In genomic region chr2:9424447-9425164, GRCh38 we compare ENCODE assay signal across 8 cellular contexts. TPM values are rescaled to one million over a fixed set of nuclear protein-coding genes. Genes with fewer than 3 reads are reported as not detected.
DNase-seq lines count a peak whose midpoint lies in the region; ATAC-seq, FAIRE-seq and TF ChIP-seq lines count a peak whose summit lies in the region.

No MANE protein-coding gene starts in this region.

- TF ChIP-seq RAD21 in IMR-90 (IDR thresholded peaks at IDR 0.05; ENCODE audit: low read length): no peak
- no peak for TF ChIP-seq RAD21 in K562 (CRISPR knock-in tag; conservative IDR thresholded peaks at IDR 0.05 in 1 of 2, IDR thresholded peaks at IDR 0.05 in 1 of 2)

- WGBS in IMR-90 (ENCODE audit: extremely low coverage in 2 of 2, insufficient read length in 1 of 2), 2 experiments: 85% methylated on average over 4 of the region's 11 CpGs; no CpG with 5 or more reads in 1 of the 2 experiments
- 10% methylated on average over 11 of the region's 11 CpGs for WGBS in K562 (ENCODE audit: insufficient coverage, low coverage, missing lambda C conversion rate)

- H3K27ac ChIP-seq in IMR-90 (ENCODE audit: insufficient read depth, low read length): peak overlapping the region; percentile 91
- peak overlapping the region; percentile 90; the same call in 2 of the 3 replicates for H3K27ac ChIP-seq in K562 (ENCODE audit: extremely low read depth, low read depth, low read length)

- peak overlapping the region; percentile 97 for H3K23ac ChIP-seq in IMR-90 (ENCODE audit: low read depth, low read length)

- H3K36me3 ChIP-seq in IMR-90 (ENCODE audit: control insufficient read depth, insufficient read depth, low read length): no peaks in the 10 kb centered on the region; the same call in 1 of the 2 replicates
- H3K36me3 ChIP-seq in K562 (ENCODE audit: control insufficient read depth, insufficient read depth, low read length): peaks cover 29% of the 10 kb centered on the region

- intact Hi-C loops in IMR-90 (cut with micrococcal nuclease): loop anchor here (5.0 kb wide), 1 partner anchor 217 kb away; the partner anchor contains the start of gene ASAP2
- intact Hi-C loops in K562 (cut with micrococcal nuclease): loop anchor here (5.0 kb wide), 3 partner anchors 128 to 282 kb away; partner anchors contain the start of gene ASAP2

- FAIRE-seq in K562 (lab: Jason Lieb, UNC): no peak

- H3K9me1 ChIP-seq in IMR-90 (ENCODE audit: insufficient read depth, low read length) (peaks cover 17% of the 10 kb centered on the region), K562 (ENCODE audit: control insufficient read depth, insufficient read depth, low read length) (no peaks in the 10 kb centered on the region)

- H3K9me3 ChIP-seq in IMR-90 (ENCODE audit: control insufficient read depth, insufficient read depth, low read length) (no peaks in the 10 kb centered on the region), K562 (replicated peaks; ENCODE audit: control insufficient read depth, insufficient read depth, low read depth, low read length) (no peaks in the 10 kb centered on the region), mononuclear cell (ENCODE audit: low read depth, low read length) (no peaks in the 10 kb centered on the region)

- no peak overlapping the region for H2BK20ac ChIP-seq in IMR-90 (ENCODE audit: low read depth, low read length)

- peak overlapping the region; percentile 94 for H3K4me2 ChIP-seq in IMR-90 (ENCODE audit: low read depth, low read length)
- H3K4me2 ChIP-seq in K562 (ENCODE audit: insufficient read depth, low read length): peak overlapping the region; percentile 95

- H3K4ac ChIP-seq in IMR-90 (ENCODE audit: low read depth, low read length): peak overlapping the region; percentile 96

- peak overlapping the region; percentile 62 to 99; a peak in 3 of 4 replicates for H4K8ac ChIP-seq in IMR-90 (ENCODE audit: low read depth in 2 of 2, low read length in 2 of 2)

- peaks cover 22% of the 10 kb centered on the region; the same call in 1 of the 2 replicates for H4K20me1 ChIP-seq in IMR-90 (ENCODE audit: insufficient read depth, low read length)
- H4K20me1 ChIP-seq in K562 (replicated peaks; ENCODE audit: control insufficient read depth, insufficient read depth, low read length): no peaks in the 10 kb centered on the region

- H3K4me3 ChIP-seq in AG10803 (ENCODE audit: low read length) (peak overlapping the region; percentile 98), IMR-90 (ENCODE audit: insufficient read depth, low read depth, low read length) (peak overlapping the region; percentile 90), K562 (peak overlapping the region; percentile 90), mononuclear cell (ENCODE audit: low read length) (peak overlapping the region; percentile 85)

- H2AK5ac ChIP-seq in IMR-90 (ENCODE audit: low read depth, low read length): peak overlapping the region; percentile 93; the same call in 1 of the 2 replicates

- in situ Hi-C loops in IMR-90 (cut with MboI; ENCODE audit: low sequenced_read_pairs) (no loop called here), K562 (cut with MboI) (no loop called here)

- H2AFZ ChIP-seq in IMR-90 (replicated peaks; ENCODE audit: low read length, poor library complexity) (no peak overlapping the region), K562 (ENCODE audit: low read depth, low read length) (peak overlapping the region; percentile 97; the same call in 1 of the 2 replicates)

- H2BK5ac ChIP-seq in IMR-90 (ENCODE audit: low read depth, low read length, poor library complexity, severe bottlenecking): peak overlapping the region; percentile 87

- H3K4me1 ChIP-seq in IMR-90 (ENCODE audit: control insufficient read depth, insufficient read depth, low read length): peaks cover 15% of the 10 kb centered on the region
- H3K4me1 ChIP-seq in K562 (replicated peaks in 1 of 2; ENCODE audit: control insufficient read depth in 2 of 2, insufficient read depth in 2 of 2, low read length in 2 of 2): peaks cover 19 to 29% of the 10 kb centered on the region in 2 experiments; a peak in 4 of 5 replicates
- peaks cover 40% of the 10 kb centered on the region for H3K4me1 ChIP-seq in mononuclear cell (ENCODE audit: insufficient read depth, low read length)

- CTCF ChIA-PET in IMR-90 (lab: Yijun Ruan, JAX): no interaction called here
- CTCF ChIA-PET in K562 (lab: Yijun Ruan, JAX; ENCODE audit: low intra/inter-chr PET ratio): no interaction called here

- POLR2A ChIA-PET in IMR-90 (lab: Charles Lee; ENCODE audit: unreplicated experiment) (no interaction called here), K562 (lab: Yijun Ruan, JAX) (interaction anchor here (0.7 kb wide), 2 partner anchors 603 to 680 kb away, joined by 3 read pairs; no protein-coding TSS in a partner anchor)

- H3K79me1 ChIP-seq in IMR-90 (ENCODE audit: low read depth in 1 of 2, low read length in 2 of 2): peaks cover 24 to 75% of the 10 kb centered on the region in 2 experiments

- no peak overlapping the region for H3K18ac ChIP-seq in IMR-90 (ENCODE audit: low read depth, low read length)

- no peak overlapping the region for H2AK9ac ChIP-seq in IMR-90 (replicated peaks; ENCODE audit: low read depth, low read length, poor library complexity)

- H3K79me2 ChIP-seq in K562 (ENCODE audit: control insufficient read depth, insufficient read depth, low read length): peaks cover 54% of the 10 kb centered on the region

- H3K14ac ChIP-seq in IMR-90 (replicated peaks; ENCODE audit: low read depth, low read length): peak overlapping the region; percentile 98

- H3K56ac ChIP-seq in IMR-90 (ENCODE audit: extremely low read depth, insufficient read depth, low read length): no peak overlapping the region

- 0 out of 3 replicates have a peak overlapping the region, but pooled peaks have one; percentile 26 for H2BK15ac ChIP-seq in IMR-90 (ENCODE audit: low read depth, low read length)

- H3K9ac ChIP-seq in IMR-90 (ENCODE audit: low read depth, low read length) (peak overlapping the region; percentile 91), K562 (ENCODE audit: insufficient read depth in 1 of 2, low read depth in 2 of 2, low read length in 2 of 2) (peak overlapping the region; percentile 96 to 100)

- no peak for TF ChIP-seq POLR2A in IMR-90 (IDR thresholded peaks at IDR 0.05; ENCODE audit: low read depth, low read length)
- TF ChIP-seq POLR2A in K562 (conservative IDR thresholded peaks at IDR 0.05): no peak

- no peak for DNase-seq in AG10803 (ENCODE audit: low read depth)
- no peak for DNase-seq in IMR-90
- DNase-seq in K562 (ENCODE audit: extremely low read depth in 1 of 4, low spot score in 3 of 4): peak in 1 of 4 experiments; percentile 19
- no peak for DNase-seq in stimulated activated CD4-positive, alpha-beta T cell treated with anti-CD3 and anti-CD28 coated beads, Interleukin-12 subunit alpha, Interleukin-12 subunit beta, amount 100 ng/mL, for 4 hours
- no peak for DNase-seq in GM19238 (ENCODE audit: insufficient read length, low spot score)

- TF ChIP-seq EP300 in K562 (IDR thresholded peaks at IDR 0.05; ENCODE audit: low read length): no peak

- H4K91ac ChIP-seq in IMR-90 (ENCODE audit: insufficient read depth, low read depth, low read length): 0 out of 2 replicates have a peak overlapping the region, but pooled peaks have one; percentile 94

- H2BK120ac ChIP-seq in IMR-90 (ENCODE audit: low read depth, low read length): peak overlapping the region; percentile 86; the same call in 1 of the 2 replicates

- TF ChIP-seq CTCF in AG10803 (conservative IDR thresholded peaks at IDR 0.05; ENCODE audit: low read length) (no peak), IMR-90 (conservative IDR thresholded peaks at IDR 0.05; ENCODE audit: low read depth, low read length) (no peak), K562 (IDR thresholded peaks at IDR 0.05 in 2 of 3, conservative IDR thresholded peaks at IDR 0.05 in 1 of 3; ENCODE audit: insufficient read depth in 2 of 3, low read depth in 1 of 3, low read length in 3 of 3) (no peak)

- peak overlapping the region; percentile 90; the same call in 1 of the 2 replicates for H4K5ac ChIP-seq in IMR-90 (ENCODE audit: low read depth, low read length)

- H3K27me3 ChIP-seq in IMR-90 (ENCODE audit: control insufficient read depth, insufficient read depth, low read length) (no peaks in the 10 kb centered on the region), K562 (ENCODE audit: control insufficient read depth in 2 of 2, insufficient read depth in 2 of 2, low read length in 2 of 2) (no peaks in the 10 kb centered on the region), mononuclear cell (ENCODE audit: insufficient read depth, low read length) (no peaks in the 10 kb centered on the region)

- dilution Hi-C loops in IMR-90 (cut with HindIII; ENCODE audit: low sequenced_read_pairs, unreplicated experiment): no loop called here

- no peak for ATAC-seq in IMR-90 (ENCODE audit: low read depth)
- ATAC-seq in K562: no peak
- ATAC-seq in HG03045 (IDR thresholded peaks at IDR 0.05; ENCODE audit: unreplicated experiment): no peak
- no peak for ATAC-seq in GM21737 (IDR thresholded peaks at IDR 0.05; ENCODE audit: unreplicated experiment)

- BruUV-seq in IMR-90 (replicated peaks; lab: Mats Ljungman, UMichigan) (no TSS peak), K562 (replicated peaks; lab: Mats Ljungman, UMichigan) (no TSS peak)

RNA-seq across cellular contexts. Expression of gene CPSF3, which starts 1.2 kb away (rescaled TPM):
- 64.5 and 72.8 TPM in 2 replicates for total RNA-seq in IMR-90 (2012; rRNA removed)
- 24.7 and 29.2 TPM in 2 replicates for polyA plus RNA-seq in IMR-90 (2012; rRNA removed)
- 3.7 and 6.6 TPM in 2 replicates for polyA plus RNA-seq in IMR-90 (2012; cell fraction: cytosol; rRNA removed)
- 2.8 and 28.8 TPM in 2 replicates for polyA plus RNA-seq in IMR-90 (2012; cell fraction: nucleus; rRNA removed; ENCODE audit: low replicate concordance)
- total RNA-seq in K562 (2011; cell fraction: chromatin; rRNA removed; ENCODE audit: low replicate concordance): 41.0 and 77.7 TPM in 2 replicates
- total RNA-seq in K562 (2011; cell fraction: nucleolus; rRNA removed): 20.5 and 21.1 TPM in 2 replicates
- 28.6 and 37.0 TPM in 2 replicates for total RNA-seq in K562 (2011; cell fraction: nucleoplasm; rRNA removed)
- total RNA-seq in K562 (2014; rRNA removed): 59.8 and 79.0 TPM in 2 replicates
- total RNA-seq in K562 (2014; rRNA removed; fragmentation: Illumina TruSeq; extraction: Trizol): 117 and 123 TPM in 2 replicates
- total RNA-seq in K562 (2015; rRNA removed; fragmentation: Illumina TruSeq; extraction: Trizol): 115 and 121 TPM in 2 replicates
- total RNA-seq in K562 (2021): 77.2 and 80.7 TPM in 2 replicates
- polyA plus RNA-seq in K562 (2011; rRNA removed): 44.1 and 59.3 TPM in 2 replicates
- polyA plus RNA-seq in K562 (2011; cell fraction: cytosol; rRNA removed): 14.8 and 36.5 TPM in 2 replicates
- 41.1 and 55.6 TPM in 2 replicates for polyA plus RNA-seq in K562 (2011; cell fraction: nucleus; rRNA removed)
- polyA plus RNA-seq in K562 (2012): 81.0 and 95.1 TPM in 2 replicates
- polyA plus RNA-seq in K562 (2014; fragmentation: Illumina TruSeq; extraction: Trizol): 94.5 and 105 TPM in 2 replicates
- 100 to 1,000 TPM in 1 of 2 experiments, 10 to 100 TPM in 1; 98.4 to 151 TPM for polyA plus RNA-seq in K562 (2014; fragmentation: Nextera tagmentation; extraction: Ambion mirVana)
- 54.2 and 55.0 TPM in 2 replicates for polyA plus RNA-seq in K562 (2014; rRNA removed)
- 93.3 and 95.1 TPM in 2 replicates for polyA minus RNA-seq in K562 (2011; rRNA and poly(A)+ RNA removed)
- polyA minus RNA-seq in K562 (2011; cell fraction: cytosol; rRNA and poly(A)+ RNA removed): 47.0 and 49.4 TPM in 2 replicates
- 28.9 and 47.3 TPM in 2 replicates for polyA minus RNA-seq in K562 (2011; cell fraction: nucleus; rRNA and poly(A)+ RNA removed)
- 19.1 TPM for total RNA-seq in mononuclear cell

RNA-seq across cellular contexts. Expression of gene ITGB1BP1, which starts 1.3 kb away (rescaled TPM):
- total RNA-seq in IMR-90 (2012; rRNA removed) (48.6 and 61.1 TPM in 2 replicates), K562 (2014; rRNA removed) (45.6 and 49.9 TPM in 2 replicates), K562 (2014; rRNA removed; fragmentation: Illumina TruSeq; extraction: Trizol) (45.7 and 56.2 TPM in 2 replicates), K562 (2015; rRNA removed; fragmentation: Illumina TruSeq; extraction: Trizol) (39.2 and 44.1 TPM in 2 replicates), K562 (2021) (94.3 and 99.4 TPM in 2 replicates), mononuclear cell (12.1 TPM)
- polyA plus RNA-seq in IMR-90 (2012; rRNA removed) (88.1 and 93.9 TPM in 2 replicates), K562 (2011; rRNA removed) (64.0 and 95.3 TPM in 2 replicates), K562 (2014; fragmentation: Illumina TruSeq; extraction: Trizol) (55.2 and 59.8 TPM in 2 replicates), K562 (2014; fragmentation: Nextera tagmentation; extraction: Ambion mirVana) (10 to 100 TPM; 37.8 to 50.4 TPM), K562 (2014; rRNA removed) (66.3 and 72.1 TPM in 2 replicates)
- 28.5 and 49.7 TPM in 2 replicates for polyA plus RNA-seq in IMR-90 (2012; cell fraction: cytosol; rRNA removed)
- polyA plus RNA-seq in IMR-90 (2012; cell fraction: nucleus; rRNA removed; ENCODE audit: low replicate concordance): 30.7 and 134 TPM in 2 replicates
- 25.1 and 41.2 TPM in 2 replicates for total RNA-seq in K562 (2011; cell fraction: chromatin; rRNA removed; ENCODE audit: low replicate concordance)
- total RNA-seq in K562 (2011; cell fraction: nucleolus; rRNA removed): 12.7 and 15.7 TPM in 2 replicates
- total RNA-seq in K562 (2011; cell fraction: nucleoplasm; rRNA removed): 28.8 TPM in 2 replicates
- polyA plus RNA-seq in K562 (2011; cell fraction: cytosol; rRNA removed): 35.4 and 40.8 TPM in 2 replicates
- polyA plus RNA-seq in K562 (2011; cell fraction: nucleus; rRNA removed): 28.1 and 35.0 TPM in 2 replicates
- 51.3 and 95.2 TPM in 2 replicates for polyA plus RNA-seq in K562 (2012)
- polyA minus RNA-seq in K562 (2011; rRNA and poly(A)+ RNA removed): 27.7 and 38.9 TPM in 2 replicates
- 12.0 and 16.9 TPM in 2 replicates for polyA minus RNA-seq in K562 (2011; cell fraction: cytosol; rRNA and poly(A)+ RNA removed)
- 7.1 and 12.2 TPM in 2 replicates for polyA minus RNA-seq in K562 (2011; cell fraction: nucleus; rRNA and poly(A)+ RNA removed)

RNA-seq across cellular contexts. Expression of gene IAH1, which starts 49.7 kb away (rescaled TPM):
- total RNA-seq in IMR-90 (2012; rRNA removed): 58.6 and 89.8 TPM in 2 replicates
- 74.3 and 84.5 TPM in 2 replicates for polyA plus RNA-seq in IMR-90 (2012; rRNA removed)
- polyA plus RNA-seq in IMR-90 (2012; cell fraction: cytosol; rRNA removed): 35.1 and 39.0 TPM in 2 replicates
- polyA plus RNA-seq in IMR-90 (2012; cell fraction: nucleus; rRNA removed; ENCODE audit: low replicate concordance): 9.4 and 49.6 TPM in 2 replicates
- total RNA-seq in K562 (2011; cell fraction: chromatin; rRNA removed; ENCODE audit: low replicate concordance): 0.39 TPM in 1 of 2 replicates, not detected in the other
- total RNA-seq in K562 (2011; cell fraction: nucleolus; rRNA removed): not detected in 2 replicates
- not detected in 2 replicates for total RNA-seq in K562 (2011; cell fraction: nucleoplasm; rRNA removed)
- 0.50 TPM in 1 of 2 replicates, not detected in the other for total RNA-seq in K562 (2014; rRNA removed)
- total RNA-seq in K562 (2014; rRNA removed; fragmentation: Illumina TruSeq; extraction: Trizol): 0.15 TPM in 1 of 2 replicates, not detected in the other
- not detected in 2 replicates for total RNA-seq in K562 (2015; rRNA removed; fragmentation: Illumina TruSeq; extraction: Trizol)
- 0.13 and 0.22 TPM in 2 replicates for total RNA-seq in K562 (2021)
- not detected in 2 replicates for polyA plus RNA-seq in K562 (2011; rRNA removed)
- polyA plus RNA-seq in K562 (2011; cell fraction: cytosol; rRNA removed): not detected in 2 replicates
- polyA plus RNA-seq in K562 (2011; cell fraction: nucleus; rRNA removed): not detected in 2 replicates
- 0.40 and 0.66 TPM in 2 replicates for polyA plus RNA-seq in K562 (2012)
- polyA plus RNA-seq in K562 (2014; fragmentation: Illumina TruSeq; extraction: Trizol): not detected in 2 replicates
- polyA plus RNA-seq in K562 (2014; fragmentation: Nextera tagmentation; extraction: Ambion mirVana): 10 to 100 TPM; 13.0 to 19.3 TPM
- polyA plus RNA-seq in K562 (2014; rRNA removed): 0.04 TPM in 2 replicates
- not detected in 2 replicates for polyA minus RNA-seq in K562 (2011; rRNA and poly(A)+ RNA removed)
- not detected in 2 replicates for polyA minus RNA-seq in K562 (2011; cell fraction: cytosol; rRNA and poly(A)+ RNA removed)
- 0.13 and 0.67 TPM in 2 replicates for polyA minus RNA-seq in K562 (2011; cell fraction: nucleus; rRNA and poly(A)+ RNA removed)
- 36.9 TPM for total RNA-seq in mononuclear cell

Comparison
In these comparisons a context has a peak if more than half of its experiments do, and no peak if none do; other contexts are left out.
1. RNA of gene IAH1, which starts 49.7 kb away (total RNA-seq): 58.6 to 89.8 TPM in IMR-90 and 36.9 TPM in mononuclear cell (single experiment); 0.13 to 0.50 TPM in K562; every median in the first group is over 10 times any median in the second.
2. Peak in every context shown above with its lines, with median percentiles within 50 percentile points of each other: H3K4me3 ChIP-seq.